ENCODE assay signal across 1 cellular context in genomic region chr12:53952871-53953734, GRCh38.
A peak's percentile ranks its signal among the peaks of the same experiment; 100 is the strongest.
TF ChIP-seq lines count a peak whose summit lies in the region.

No MANE protein-coding gene starts in this region.

TF ChIP-seq in HEK293, 187 proteins besides CTCF, POLR2A, EP300 and RAD21:
- TF ChIP-seq PRDM1 (tag by site-specific recombination; IDR thresholded peaks at IDR 0.05) (peak; percentile 93), ZBTB48 (tag by site-specific recombination; IDR thresholded peaks at IDR 0.05) (peak; percentile 71), SP2 (tag by site-specific recombination; IDR thresholded peaks at IDR 0.05) (peak; percentile 54; the same call in 1 of the 2 replicates), ZNF555 (tag by site-specific recombination; conservative IDR thresholded peaks at IDR 0.05) (no peak), ZBTB8A (tag by site-specific recombination; IDR thresholded peaks at IDR 0.05) (peak; percentile 37; the same call in 1 of the 2 replicates), ZNF302 (tag by site-specific recombination; IDR thresholded peaks at IDR 0.05; ENCODE audit: low read depth) (no peak), KLF10 (tag by site-specific recombination; IDR thresholded peaks at IDR 0.05) (no peak), ZNF335 (tag by site-specific recombination; conservative IDR thresholded peaks at IDR 0.05) (peak; percentile 40), ZBTB26 (tag by site-specific recombination; optimal IDR thresholded peaks at IDR 0.05) (peak; percentile 17), ZNF843 (tag by site-specific recombination; IDR thresholded peaks at IDR 0.05) (no peak), ZNF473 (tag by site-specific recombination; IDR thresholded peaks at IDR 0.05) (no peak), ZNF600 (tag by site-specific recombination; IDR thresholded peaks at IDR 0.05) (peak; percentile 62)
